ENCODE assay signal across 19 cellular contexts in genomic region chr18:48121752-48122151, GRCh38.
A peak's percentile ranks its signal among the peaks of the same experiment; 100 is the strongest.
DNase-seq lines count a peak whose midpoint lies in the region; ATAC-seq and TF ChIP-seq lines count a peak whose summit lies in the region.
"Had no signal": no experiment of that assay in that cellular context is flagged by ENCODE, and none has a peak within 500 bp of the region (broad histone marks: within the 10 kb centered on the region; RNA-seq: fewer than 3 reads in every experiment).

No MANE protein-coding gene starts in this region.

- no peaks in the 10 kb centered on the region for H3K36me3 Mint-ChIP-seq in central memory CD8-positive, alpha-beta T cell (ENCODE audit: insufficient read depth)
- no peaks in the 10 kb centered on the region for H3K36me3 Mint-ChIP-seq in glutamatergic neuron (ENCODE audit: unreplicated experiment)
- H3K36me3 Mint-ChIP-seq: CD4-positive, CD25-positive, alpha-beta regulatory T cell; CD8-positive, alpha-beta memory T cell; IgD-negative memory B cell had no signal

- DNase-seq in NCI-H82 (lab: John Stamatoyannopoulos, UW): peak; percentile 25
- no peak for DNase-seq in NCI-H82 treated with DMSO at 0.1 percent for 48 hours (lab: John Stamatoyannopoulos, UW; ENCODE audit: unreplicated experiment)
- no peak for DNase-seq in central memory CD8-positive, alpha-beta T cell (ENCODE audit: low spot score in 2 of 2)
- no peak for DNase-seq in glutamatergic neuron
- DNase-seq in spleen: peak; percentile 58
- no peak for DNase-seq in activated CD4-positive, alpha-beta T cell treated with anti-CD3 and anti-CD28 coated beads for 48 hours
- DNase-seq in foreskin melanocyte: no peak
- DNase-seq: 8988T; C1 segment of cervical spinal cord; CD4-positive, CD25-positive, alpha-beta regulatory T cell; CD8-positive, alpha-beta memory T cell; COR-L47; DMS79 treated with DMSO at 0.1 percent for 48 hours; H9 had no signal

- H3K4me3 Mint-ChIP-seq in central memory CD8-positive, alpha-beta T cell: no peak overlapping the region
- peak overlapping the region; percentile 43 for H3K4me3 Mint-ChIP-seq in glutamatergic neuron (ENCODE audit: unreplicated experiment)
- H3K4me3 Mint-ChIP-seq: B cell; CD4-positive, CD25-positive, alpha-beta regulatory T cell; CD8-positive, alpha-beta memory T cell; H9; IgD-negative memory B cell had no signal

- no peak overlapping the region for H3K4me3 ChIP-seq in spleen
- H3K4me3 ChIP-seq: GM12878 had no signal

- no peaks in the 10 kb centered on the region for H3K9me3 Mint-ChIP-seq in central memory CD8-positive, alpha-beta T cell
- peaks cover 2% of the 10 kb centered on the region for H3K9me3 Mint-ChIP-seq in glutamatergic neuron (ENCODE audit: unreplicated experiment)
- H3K9me3 Mint-ChIP-seq: H9, IgD-negative memory B cell had no signal

- no peaks in the 10 kb centered on the region for H3K9me3 ChIP-seq in spleen

- intact Hi-C loops in spleen (cut with DNase I; ENCODE audit: low total_unique reads): no loop called here

- no peaks in the 10 kb centered on the region for H3K36me3 ChIP-seq in spleen

- peaks cover 10% of the 10 kb centered on the region for H3K27me3 Mint-ChIP-seq in central memory CD8-positive, alpha-beta T cell
- peaks cover 6% of the 10 kb centered on the region for H3K27me3 Mint-ChIP-seq in glutamatergic neuron (ENCODE audit: unreplicated experiment)

- H3K4me1 ChIP-seq in spleen: peaks cover 0 to 27% (median 18%) of the 10 kb centered on the region in 6 donors

- H3K4me1 Mint-ChIP-seq in central memory CD8-positive, alpha-beta T cell: no peaks in the 10 kb centered on the region
- peaks cover 38% of the 10 kb centered on the region for H3K4me1 Mint-ChIP-seq in glutamatergic neuron (ENCODE audit: low read depth, unreplicated experiment)
- H3K4me1 Mint-ChIP-seq: B cell; CD8-positive, alpha-beta memory T cell had no signal

- TF ChIP-seq POLR2A in spleen (IDR thresholded peaks at IDR 0.05): no peak

- peaks cover 0 to 4% (median 0%) of the 10 kb centered on the region in 7 donors for H3K27me3 ChIP-seq in spleen (replicated peaks in 1 of 7)

- 53 to 89% (median 75%) methylated on average over 3 of the region's 3 CpGs for WGBS in spleen, 5 donors

- peak overlapping the region; percentile 11 for H3K27ac Mint-ChIP-seq in central memory CD8-positive, alpha-beta T cell (ENCODE audit: low read depth)
- H3K27ac Mint-ChIP-seq in glutamatergic neuron (ENCODE audit: unreplicated experiment): no peak overlapping the region
- H3K27ac Mint-ChIP-seq: B cell; CD4-positive, CD25-positive, alpha-beta regulatory T cell; H9; IgD-negative memory B cell had no signal

- ATAC-seq in central memory CD8-positive, alpha-beta T cell (replicated peaks; ENCODE audit: extremely low read depth, poor library complexity, severe bottlenecking): no peak
- ATAC-seq in GM19452 (IDR thresholded peaks at IDR 0.05; ENCODE audit: unreplicated experiment): no peak
- ATAC-seq: GM12878, HepG2 had no signal

- no peak overlapping the region for H3K27ac ChIP-seq in spleen

- TF ChIP-seq CTCF in glutamatergic neuron (IDR thresholded peaks at IDR 0.05; ENCODE audit: partially characterized antibody, unreplicated experiment): no peak
- no peak for TF ChIP-seq CTCF in spleen (IDR thresholded peaks at IDR 0.05 in 8 of 11, conservative IDR thresholded peaks at IDR 0.05 in 3 of 11)

Comparison
In these comparisons a context has a peak if more than half of its experiments do, and no peak if none do; other contexts are left out.
1. DNase-seq: peak in NCI-H82 (single experiment) and spleen (single experiment); none in NCI-H82 treated with DMSO at 0.1 percent for 48 hours (single experiment), central memory CD8-positive, alpha-beta T cell (0 of 2), glutamatergic neuron (single experiment), activated CD4-positive, alpha-beta T cell treated with anti-CD3 and anti-CD28 coated beads for 48 hours (single experiment) and foreskin melanocyte (single experiment).